18 cellular contexts compared by ENCODE assay signal in genomic region chr9:25742241-25742640, GRCh38.
DNase-seq lines count a peak whose midpoint lies in the region; ATAC-seq and TF ChIP-seq lines count a peak whose summit lies in the region.
"Had no signal": no experiment of that assay in that cellular context is flagged by ENCODE, and none has a peak within 500 bp of the region (broad histone marks: within the 10 kb centered on the region; RNA-seq: fewer than 3 reads in every experiment).

No MANE protein-coding gene starts in this region.

- intact Hi-C loops in mucosa of descending colon (cut with DNase I, micrococcal nuclease), result no loop called here

- no peaks in the 10 kb centered on the region for H3K36me3 ChIP-seq in mucosa of descending colon (ENCODE audit: low read depth)

- no peak for TF ChIP-seq CTCF in mucosa of descending colon (IDR thresholded peaks at IDR 0.05)

- no peak overlapping the region for H3K4me3 ChIP-seq in mucosa of descending colon

- DNase-seq in NCI-H748 (lab: John Stamatoyannopoulos, UW; ENCODE audit: unreplicated experiment) (peak; percentile 1), NCI-H748 treated with DMSO at 0.1 percent for 48 hours (lab: John Stamatoyannopoulos, UW) (no peak), NCI-H2081 treated with DMSO at 0.1 percent for 48 hours (lab: John Stamatoyannopoulos, UW) (peak; percentile 90), globus pallidus (ENCODE audit: low spot score) (peak; percentile 5), renal cortical epithelial cell (ENCODE audit: low read depth) (peak; percentile 67), EL (no peak), hypothalamus (lab: John Stamatoyannopoulos, UW) (no peak), mucosa of descending colon (no peak)
- DNase-seq: DND-41, GOT3, HFFc6, KBM-7, NCI-H1092 treated with DMSO at 0.1 percent for 48 hours, NCI-H187, NCI-H774, SK-N-SH had no signal

- no peak for ATAC-seq in mucosa of descending colon
- ATAC-seq: Panc1, Right ventricle myocardium inferior had no signal

- no peaks in the 10 kb centered on the region for H3K9me3 ChIP-seq in mucosa of descending colon
- H3K9me3 ChIP-seq: SK-N-SH had no signal

- no peaks in the 10 kb centered on the region for H3K4me1 ChIP-seq in mucosa of descending colon (ENCODE audit: low read depth)

Comparison
In these comparisons a context has a peak if more than half of its experiments do, and no peak if none do; other contexts are left out.
1. DNase-seq: peak in NCI-H748 (single experiment), NCI-H2081 treated with DMSO at 0.1 percent for 48 hours (single experiment), globus pallidus (single experiment) and renal cortical epithelial cell (single experiment); none in NCI-H748 treated with DMSO at 0.1 percent for 48 hours (single experiment), EL (single experiment), hypothalamus (0 of 51) and mucosa of descending colon (0 of 3).